In the genomic region with DNA sequence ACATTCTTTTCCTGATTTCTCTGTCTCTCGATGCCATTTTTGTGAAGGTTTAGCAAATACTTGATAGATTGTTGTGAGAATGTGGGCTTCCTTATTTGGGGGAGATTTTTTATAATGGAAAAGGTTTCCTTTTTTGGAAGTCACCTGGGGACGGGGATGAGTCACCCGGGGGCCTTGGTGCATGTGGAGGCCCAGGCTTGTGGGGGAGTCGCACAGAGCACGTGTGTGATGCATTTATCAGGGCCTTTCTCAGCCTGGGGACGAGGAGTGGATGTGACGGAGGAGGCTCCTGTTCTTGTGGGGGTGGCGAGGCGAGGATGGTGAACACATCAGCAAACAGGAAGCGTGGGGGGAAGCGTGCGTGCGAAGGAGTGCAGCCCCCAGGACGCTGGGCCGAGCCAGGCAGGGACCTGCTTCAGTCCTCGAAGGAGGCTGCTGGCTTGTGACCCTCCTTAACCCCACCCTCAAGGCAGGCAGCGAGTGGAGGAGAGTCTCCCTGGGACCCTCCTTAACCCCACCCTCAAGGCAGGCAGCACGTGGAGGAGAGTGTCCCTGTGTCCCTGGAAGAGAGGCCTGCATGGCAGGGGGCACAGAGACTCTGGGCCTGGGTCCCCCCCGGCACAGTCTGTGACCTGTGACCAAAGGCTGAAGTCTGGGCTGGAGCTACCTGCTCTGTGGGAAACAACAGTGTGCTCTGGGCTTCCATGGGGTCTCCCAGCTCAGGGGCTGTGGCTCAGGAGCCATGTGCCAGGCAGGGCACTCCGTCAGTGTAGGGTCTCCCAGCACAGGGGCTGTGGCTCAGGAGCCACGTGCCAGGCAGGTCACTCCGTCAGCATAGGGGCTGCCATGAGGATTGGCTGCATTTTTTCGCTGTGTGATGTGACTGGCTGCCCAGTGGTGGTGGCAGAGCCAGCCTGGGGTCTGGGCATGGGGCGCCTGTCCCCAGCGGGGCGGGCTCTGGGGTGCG, we compare ENCODE assay signal across 8 cellular contexts. TPM values are rescaled to one million over a fixed set of nuclear protein-coding genes. Genes with fewer than 3 reads are reported as not detected.
DNase-seq lines count a peak whose midpoint lies in the region; ATAC-seq lines count a peak whose summit lies in the region.

No MANE protein-coding gene starts in this region.

- no peaks in the 10 kb centered on the region for H3K9me3 Mint-ChIP-seq in activated CD4-positive, alpha-beta memory T cell treated with anti-CD3 and anti-CD28 coated beads, Interleukin-2, amount 10 ng/mL, durations not matched to agents 7 days and 5 days

- DNase-seq in activated CD4-positive, alpha-beta memory T cell treated with anti-CD3 and anti-CD28 coated beads, Interleukin-2, amount 10 ng/mL, durations not matched to agents 7 days and 5 days, result peak; percentile 27
- peak; percentile 36 for DNase-seq in glomerular visceral epithelial cell (ENCODE audit: extremely low spot score)
- DNase-seq in stimulated activated CD8-positive, alpha-beta memory T cell treated with anti-CD3 and anti-CD28 coated beads, Interleukin-4, amount 100 ng/mL, for 24 hours (ENCODE audit: low read depth), result peak; percentile 57
- DNase-seq in NCI-H2107 (lab: John Stamatoyannopoulos, UW), result no peak
- no peak for DNase-seq in T-helper 9 cell
- no peak for DNase-seq in mesenteric fat pad (ENCODE audit: low spot score)

- peak overlapping the region; percentile 66 for H3K27ac Mint-ChIP-seq in activated CD4-positive, alpha-beta memory T cell treated with anti-CD3 and anti-CD28 coated beads, Interleukin-2, amount 10 ng/mL, durations not matched to agents 7 days and 5 days

- peaks cover 45% of the 10 kb centered on the region for H3K4me1 Mint-ChIP-seq in activated CD4-positive, alpha-beta memory T cell treated with anti-CD3 and anti-CD28 coated beads, Interleukin-2, amount 10 ng/mL, durations not matched to agents 7 days and 5 days

- no peaks in the 10 kb centered on the region for H3K27me3 Mint-ChIP-seq in activated CD4-positive, alpha-beta memory T cell treated with anti-CD3 and anti-CD28 coated beads, Interleukin-2, amount 10 ng/mL, durations not matched to agents 7 days and 5 days

- no peak overlapping the region for H3K4me3 Mint-ChIP-seq in activated CD4-positive, alpha-beta memory T cell treated with anti-CD3 and anti-CD28 coated beads, Interleukin-2, amount 10 ng/mL, durations not matched to agents 7 days and 5 days

- ATAC-seq in HG03442 (IDR thresholded peaks at IDR 0.05; ENCODE audit: unreplicated experiment) (peak; percentile 30), HG03159 (IDR thresholded peaks at IDR 0.05; ENCODE audit: unreplicated experiment) (no peak)

- POLR2A ChIA-PET in activated CD4-positive, alpha-beta memory T cell treated with anti-CD3 and anti-CD28 coated beads, Interleukin-2, amount 10 ng/mL, durations not matched to agents 7 days and 5 days (lab: Charles Lee), result interaction anchor here (0.9 kb wide), 1 partner anchor 19 kb away, joined by 3 read pairs; no protein-coding TSS in a partner anchor

- peaks cover 15% of the 10 kb centered on the region for H3K36me3 Mint-ChIP-seq in activated CD4-positive, alpha-beta memory T cell treated with anti-CD3 and anti-CD28 coated beads, Interleukin-2, amount 10 ng/mL, durations not matched to agents 7 days and 5 days (ENCODE audit: low read depth)

- CTCF ChIA-PET in activated CD4-positive, alpha-beta memory T cell treated with anti-CD3 and anti-CD28 coated beads, Interleukin-2, amount 10 ng/mL, durations not matched to agents 7 days and 5 days (lab: Charles Lee), result interaction anchor here (0.9 kb wide), 1 partner anchor 16 kb away, joined by 4 read pairs; no protein-coding TSS in a partner anchor

RNA-seq across cellular contexts. Expression of a gene that starts 57.2 kb away (rescaled TPM):
- 100 to 1,000 TPM; 101 to 102 TPM for total RNA-seq in activated CD4-positive, alpha-beta memory T cell treated with anti-CD3 and anti-CD28 coated beads, Interleukin-2, amount 10 ng/mL, durations not matched to agents 7 days and 5 days
- total RNA-seq in mesenteric fat pad, result 79.2 TPM

Comparison
In these comparisons a context has a peak if more than half of its experiments do, and no peak if none do; other contexts are left out.
1. DNase-seq: peak in activated CD4-positive, alpha-beta memory T cell treated with anti-CD3 and anti-CD28 coated beads, Interleukin-2, amount 10 ng/mL, durations not matched to agents 7 days and 5 days (single experiment), glomerular visceral epithelial cell (single experiment) and stimulated activated CD8-positive, alpha-beta memory T cell treated with anti-CD3 and anti-CD28 coated beads, Interleukin-4, amount 100 ng/mL, for 24 hours (single experiment); none in NCI-H2107 (single experiment), T-helper 9 cell (single experiment) and mesenteric fat pad (single experiment).